Comparison of ENCODE assay signal across 21 cellular contexts in genomic region chr6:155030148-155030720, GRCh38. TPM values are rescaled to one million over a fixed set of nuclear protein-coding genes. Genes with fewer than 3 reads are reported as not detected.
DNase-seq lines count a peak whose midpoint lies in the region; ATAC-seq and TF ChIP-seq lines count a peak whose summit lies in the region.
"Had no signal": no experiment of that assay in that cellular context is flagged by ENCODE, and none has a peak within 500 bp of the region (broad histone marks: within the 10 kb centered on the region; RNA-seq: fewer than 3 reads in every experiment).

No MANE protein-coding gene starts in this region.

- H3K27me3 ChIP-seq in RWPE2 (ENCODE audit: insufficient read depth, poor library complexity, severe bottlenecking) = no peaks in the 10 kb centered on the region

- H3K4me1 ChIP-seq in RWPE2 (ENCODE audit: insufficient read depth, poor library complexity, severe bottlenecking) = peaks cover 32% of the 10 kb centered on the region
- H3K4me1 ChIP-seq: Caco-2 had no signal

- H3K9me3 ChIP-seq in RWPE2 (ENCODE audit: severe bottlenecking) = no peaks in the 10 kb centered on the region
- H3K9me3 ChIP-seq: Caco-2 had no signal

- H3K27ac ChIP-seq in RWPE2 (ENCODE audit: poor library complexity, severe bottlenecking) = peak overlapping the region; percentile 70

- DNase-seq in AG20443 (ENCODE audit: low spot score) = peak; percentile 41
- DNase-seq in RWPE2 (ENCODE audit: low spot score) = no peak
- DNase-seq in dermis blood vessel endothelial cell = peak; percentile 72
- peak; percentile 23 for DNase-seq in glomerular visceral epithelial cell (ENCODE audit: extremely low spot score)
- DNase-seq in erythroblast (lab: John Stamatoyannopoulos, UW) = no peak
- DNase-seq in middle frontal gyrus (ENCODE audit: extremely low spot score, low spot score) = no peak
- DNase-seq in NOMO-1 treated with dmso at 0.1 percent for 144 hours (lab: John Stamatoyannopoulos, UW; ENCODE audit: unreplicated experiment) = no peak
- DNase-seq: Caco-2; CD4-positive, alpha-beta T cell; DMS153; GF-D8; HCEC 1CT; NCI-H1105 treated with DMSO at 0.1 percent for 48 hours; NCI-H1694; NCI-H510A; NCI-H748 treated with DMSO at 0.1 percent for 48 hours; NK-92 treated with Interleukin-12 subunit alpha and Interleukin-12 subunit beta, amount 100 ng/mL, for 24 hours; OCI-M1; SIG-M5 had no signal

- TF ChIP-seq POLR2A in erythroblast (IDR thresholded peaks at IDR 0.05; ENCODE audit: low read length) = no peak

- H3K36me3 ChIP-seq in RWPE2 (ENCODE audit: low read depth) = no peaks in the 10 kb centered on the region

- TF ChIP-seq CTCF in RWPE2 (IDR thresholded peaks at IDR 0.05; ENCODE audit: poor library complexity, severe bottlenecking) = no peak

- ATAC-seq in RWPE2 (ENCODE audit: low read depth) (no peak), HG03159 (IDR thresholded peaks at IDR 0.05; ENCODE audit: unreplicated experiment) (no peak)
- ATAC-seq: K562 had no signal

- no peak overlapping the region for H3K4me3 ChIP-seq in RWPE2 (ENCODE audit: severe bottlenecking)
- H3K4me3 ChIP-seq: K562 had no signal

RNA-seq across cellular contexts. Expression of gene TIAM2, which starts 35.1 kb away (rescaled TPM):
- total RNA-seq in dermis blood vessel endothelial cell = 10.6 and 19.3 TPM in 2 replicates

Comparison
In these comparisons a context has a peak if more than half of its experiments do, and no peak if none do; other contexts are left out.
1. DNase-seq: peak in AG20443 (single experiment), dermis blood vessel endothelial cell (single experiment) and glomerular visceral epithelial cell (single experiment); none in RWPE2 (single experiment), erythroblast (0 of 2), middle frontal gyrus (single experiment) and NOMO-1 treated with dmso at 0.1 percent for 144 hours (single experiment).